23 cellular contexts compared by ENCODE assay signal in genomic region chr14:51478241-51478640, GRCh38.
"Had no signal": no experiment of that assay in that cellular context is flagged by ENCODE, and none has a peak within 500 bp of the region (broad histone marks: within the 10 kb centered on the region; RNA-seq: fewer than 3 reads in every experiment).

No MANE protein-coding gene starts in this region.

- H3K9me3 ChIP-seq: breast epithelium, esophagus muscularis mucosa, left ventricle myocardium inferior, stomach had no signal

- H3K4me3 ChIP-seq: breast epithelium, esophagus muscularis mucosa, left ventricle myocardium inferior, lung, stomach had no signal

- DNase-seq: activated CD4-positive, alpha-beta memory T cell treated with anti-CD3 and anti-CD28 coated beads for 36 hours; activated CD4-positive, alpha-beta T cell treated with anti-CD3 and anti-CD28 coated beads, Interleukin-2, amount 10 ng/mL, durations not matched to agents 24 days and 14 days; activated CD4-positive, CD25-positive, alpha-beta regulatory T cell treated with anti-CD3 and anti-CD28 coated beads, Interleukin-2, amount 50 U/mL, for 72 hours; activated CD8-positive, alpha-beta memory T cell treated with anti-CD3 and anti-CD28 coated beads, Interleukin-2, amount 50 U/mL, for 48 hours; activated gamma-delta T cell treated with Interleukin-2 at 50 U/mL for 16 hours; activated naive CD8-positive, alpha-beta T cell treated with anti-CD3 and anti-CD28 coated beads, Interleukin-2, amount 50 U/mL, for 24 hours; activated T-cell treated with anti-CD3 and anti-CD28 coated beads, Interleukin-2, amount 50 U/mL, for 24 hours; dermis blood vessel endothelial cell; effector CD4-positive, alpha-beta T cell; foreskin melanocyte; left ventricle myocardium inferior; posterior cingulate gyrus; right cardiac atrium; stimulated activated CD4-positive, alpha-beta T cell treated with anti-CD3 and anti-CD28 coated beads, Interleukin-15, amount 100 ng/mL, for 24 hours; stimulated activated CD4-positive, alpha-beta T cell treated with anti-CD3 and anti-CD28 coated beads, Interleukin-2, amount 100 ng/mL, for 24 hours; stimulated activated naive B cell treated with anti-CD40 and anti-IgM and Interleukin-4, amounts not matched to agents 10 μg/mL and 1 μg/mL and 100 μg/mL, for 72 hours; stomach; T-helper 17 cell; T1000; trophoblast cell had no signal

- H3K27ac ChIP-seq: breast epithelium, esophagus muscularis mucosa, left ventricle myocardium inferior, stomach had no signal

- H3K27me3 ChIP-seq: breast epithelium, esophagus muscularis mucosa, stomach had no signal

- H3K4me1 ChIP-seq: breast epithelium had no signal

- H3K36me3 ChIP-seq: breast epithelium, esophagus muscularis mucosa, left ventricle myocardium inferior, stomach had no signal
